ENCODE assay signal across 8 cellular contexts in genomic region chr16:85448557-85449194, GRCh38.
DNase-seq lines count a peak whose midpoint lies in the region; ATAC-seq and TF ChIP-seq lines count a peak whose summit lies in the region.

No MANE protein-coding gene starts in this region.

- WGBS in testis, 2 donors = 54 to 81% methylated on average over 20 to 30 of the region's 30 CpGs

- TF ChIP-seq CTCF in ascending aorta (IDR thresholded peaks at IDR 0.05) = no peak
- TF ChIP-seq CTCF in testis (IDR thresholded peaks at IDR 0.05) = no peak

- H3K27ac ChIP-seq in ascending aorta = peak overlapping the region; percentile 0 to 49
- H3K27ac ChIP-seq in testis = no peak overlapping the region

- H3K4me1 ChIP-seq in ascending aorta (peaks cover 8% of the 10 kb centered on the region in 2 donors), testis (peaks cover 28% of the 10 kb centered on the region)

- H3K4me3 ChIP-seq in ascending aorta (no peak overlapping the region), testis (no peak overlapping the region)

- ATAC-seq in HG03139 (IDR thresholded peaks at IDR 0.05; ENCODE audit: unreplicated experiment) (no peak), GM18520 (IDR thresholded peaks at IDR 0.05; ENCODE audit: unreplicated experiment) (no peak)

- DNase-seq in KBM-7 = peak; percentile 47
- DNase-seq in NCI-H69 (lab: John Stamatoyannopoulos, UW) = peak; percentile 96
- no peak for DNase-seq in ascending aorta (ENCODE audit: low spot score in 2 of 2)
- peak; percentile 38 for DNase-seq in stimulated activated CD8-positive, alpha-beta memory T cell treated with anti-CD3 and anti-CD28 coated beads, Interleukin-12 subunit alpha, Interleukin-12 subunit beta, amount 100 ng/mL, for 4 hours (ENCODE audit: low read depth)
- DNase-seq in NCI-H1048 (lab: John Stamatoyannopoulos, UW) = no peak
- DNase-seq in testis = no peak

- H3K36me3 ChIP-seq in ascending aorta (no peaks in the 10 kb centered on the region), testis (ENCODE audit: low read depth, missing control alignments) (no peaks in the 10 kb centered on the region)

- intact Hi-C loops in ascending aorta (cut with DNase I) = no loop called here
- intact Hi-C loops in testis (cut with DNase I; ENCODE audit: low total_unique reads) = no loop called here

- no peaks in the 10 kb centered on the region for H3K9me3 ChIP-seq in ascending aorta
- H3K9me3 ChIP-seq in testis = no peaks in the 10 kb centered on the region

- H3K27me3 ChIP-seq in ascending aorta (no peaks in the 10 kb centered on the region), testis (no peaks in the 10 kb centered on the region)

- in situ Hi-C loops in KBM-7 (cut with MboI; ENCODE audit: low pct_unique_long_range_greater_than_20kb, low sequenced_read_pairs) = no loop called here

- TF ChIP-seq POLR2A in testis (IDR thresholded peaks at IDR 0.05) = no peak

Comparison
In these comparisons a context has a peak if more than half of its experiments do, and no peak if none do; other contexts are left out.
1. DNase-seq: peak in KBM-7 (single experiment), NCI-H69 (single experiment) and stimulated activated CD8-positive, alpha-beta memory T cell treated with anti-CD3 and anti-CD28 coated beads, Interleukin-12 subunit alpha, Interleukin-12 subunit beta, amount 100 ng/mL, for 4 hours (single experiment); none in ascending aorta (0 of 2), NCI-H1048 (single experiment) and testis (single experiment).
2. H3K27ac ChIP-seq: peak in ascending aorta (2 of 2); none in testis (0 of 2).